Comparison of ENCODE assay signal across 37 cellular contexts in the genomic region with DNA sequence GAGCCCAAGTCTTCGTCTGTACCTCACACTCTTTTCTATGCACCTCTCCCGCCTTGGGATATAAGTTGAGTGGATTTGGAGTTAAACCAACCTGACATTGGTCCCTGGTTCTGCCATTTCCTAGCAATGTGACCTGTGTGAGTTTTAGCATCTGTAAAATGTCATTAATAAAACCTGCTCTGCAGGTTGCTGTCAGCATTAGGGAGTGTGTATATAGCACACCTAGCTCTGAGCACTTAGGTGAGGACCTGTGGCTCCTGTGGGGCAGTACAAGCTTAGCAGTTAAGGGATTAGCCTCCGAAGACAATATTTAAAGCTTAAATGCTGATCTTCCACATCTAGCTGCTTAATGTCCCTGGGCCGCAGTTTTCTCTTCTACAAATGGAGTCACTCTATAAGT.
"Had no signal": no experiment of that assay in that cellular context is flagged by ENCODE, and none has a peak within 500 bp of the region (broad histone marks: within the 10 kb centered on the region; RNA-seq: fewer than 3 reads in every experiment).

No MANE protein-coding gene starts in this region.

- H3K4me1 Mint-ChIP-seq: activated CD4-positive, alpha-beta T cell treated with anti-CD3 and anti-CD28 coated beads for 36 hours; activated CD4-positive, alpha-beta T cell treated with anti-CD3 and anti-CD28 coated beads, Interleukin-2, amount 10 ng/mL, durations not matched to agents 24 days and 14 days; activated CD8-positive, alpha-beta memory T cell treated with anti-CD3 and anti-CD28 coated beads, Interleukin-2, amount 10 ng/mL, durations not matched to agents 7 days and 5 days; activated naive CD4-positive, alpha-beta T cell treated with anti-CD3 and anti-CD28 coated beads, Interleukin-2, amount 50 U/mL, for 24 hours; activated naive CD8-positive, alpha-beta T cell treated with anti-CD3 and anti-CD28 coated beads for 36 hours; activated naive CD8-positive, alpha-beta T cell treated with anti-CD3 and anti-CD28 coated beads, Interleukin-2, amount 50 U/mL, for 24 hours; brain; central memory CD8-positive, alpha-beta T cell; endodermal cell; T-helper 17 cell had no signal

- H3K27me3 Mint-ChIP-seq: activated CD4-positive, alpha-beta memory T cell treated with anti-CD3 and anti-CD28 coated beads for 36 hours; activated CD4-positive, alpha-beta T cell treated with anti-CD3 and anti-CD28 coated beads for 36 hours; activated CD4-positive, alpha-beta T cell treated with anti-CD3 and anti-CD28 coated beads, Interleukin-2, amount 10 ng/mL, durations not matched to agents 24 days and 14 days; activated CD8-positive, alpha-beta memory T cell treated with anti-CD3 and anti-CD28 coated beads, Interleukin-2, amount 10 ng/mL, durations not matched to agents 7 days and 5 days; activated naive CD4-positive, alpha-beta T cell treated with anti-CD3 and anti-CD28 coated beads, Interleukin-2, amount 50 U/mL, for 24 hours; activated naive CD8-positive, alpha-beta T cell treated with anti-CD3 and anti-CD28 coated beads for 36 hours; activated naive CD8-positive, alpha-beta T cell treated with anti-CD3 and anti-CD28 coated beads, Interleukin-2, amount 50 U/mL, for 24 hours; central memory CD8-positive, alpha-beta T cell; dendritic cell treated with granulocyte-macrophage colony-stimulating factor and Interleukin-4, amounts not matched to agents 40 ng/mL and 50 ng/mL, for 4 days; T-helper 17 cell had no signal

- H3K27me3 ChIP-seq: breast epithelium, cardiac muscle cell, foreskin keratinocyte, heart right ventricle, hepatocyte had no signal

- H3K9me3 ChIP-seq: adrenal gland had no signal

- H3K4me1 ChIP-seq: adrenal gland, breast epithelium, foreskin keratinocyte, gastroesophageal sphincter, heart right ventricle had no signal

- H3K9me3 Mint-ChIP-seq: activated CD4-positive, alpha-beta T cell treated with anti-CD3 and anti-CD28 coated beads, Interleukin-2, amount 10 ng/mL, durations not matched to agents 24 days and 14 days; activated naive CD4-positive, alpha-beta T cell treated with anti-CD3 and anti-CD28 coated beads, Interleukin-2, amount 50 U/mL, for 24 hours; endodermal cell had no signal

- H3K4me3 ChIP-seq: adrenal gland, breast epithelium, cardiac muscle cell, coronary artery, dorsolateral prefrontal cortex, gastroesophageal sphincter, heart right ventricle, hepatocyte had no signal

- H3K27ac ChIP-seq: adrenal gland, breast epithelium, cardiac muscle cell, coronary artery, dorsolateral prefrontal cortex, foreskin keratinocyte, gastroesophageal sphincter, heart right ventricle, hepatocyte had no signal

- H3K36me3 ChIP-seq: adrenal gland, breast epithelium, cardiac muscle cell, gastroesophageal sphincter, heart right ventricle had no signal

- H3K27ac Mint-ChIP-seq: activated CD4-positive, alpha-beta memory T cell treated with anti-CD3 and anti-CD28 coated beads for 36 hours; activated CD4-positive, alpha-beta T cell treated with anti-CD3 and anti-CD28 coated beads for 36 hours; activated CD4-positive, alpha-beta T cell treated with anti-CD3 and anti-CD28 coated beads, Interleukin-2, amount 10 ng/mL, durations not matched to agents 24 days and 14 days; activated CD8-positive, alpha-beta memory T cell treated with anti-CD3 and anti-CD28 coated beads, Interleukin-2, amount 10 ng/mL, durations not matched to agents 7 days and 5 days; activated CD8-positive, alpha-beta T cell treated with anti-CD3 and anti-CD28 coated beads, Interleukin-2, amount 10 ng/mL, durations not matched to agents 7 days and 5 days; activated naive CD4-positive, alpha-beta T cell treated with anti-CD3 and anti-CD28 coated beads for 36 hours; activated naive CD4-positive, alpha-beta T cell treated with anti-CD3 and anti-CD28 coated beads, Interleukin-2, amount 50 U/mL, for 24 hours; activated naive CD8-positive, alpha-beta T cell treated with anti-CD3 and anti-CD28 coated beads for 36 hours; activated naive CD8-positive, alpha-beta T cell treated with anti-CD3 and anti-CD28 coated beads, Interleukin-2, amount 50 U/mL, for 24 hours; activated T-helper 1 cell treated with anti-CD3 and anti-CD28 coated beads, Interleukin-12 subunit alpha, Interleukin-12 subunit beta, Interleukin-2, Interleukin-4 antibody, amounts not matched to agents 30 ng/mL and 10 ng/mL and 1 ng/mL, durations not matched to agents 14 hours and 24 hours and 36 hours; activated T-helper 2 cell treated with anti-CD3 and anti-CD28 coated beads, Interferon-gamma antibody, Interleukin-2, Interleukin-4, amounts not matched to agents 10 μg/mL and 5 μg/mL and 100 μg/mL, durations not matched to agents 14 hours and 24 hours and 36 hours; brain; dendritic cell treated with granulocyte-macrophage colony-stimulating factor and Interleukin-4, amounts not matched to agents 40 ng/mL and 50 ng/mL, for 4 days; endodermal cell; T-helper 17 cell; T-helper 2 cell treated with Interferon-gamma antibody and Interleukin-4, amounts not matched to agents 5 μg/mL and 100 μg/mL, for 36 hours had no signal

- H3K36me3 Mint-ChIP-seq: activated CD4-positive, alpha-beta memory T cell treated with anti-CD3 and anti-CD28 coated beads for 36 hours; activated CD8-positive, alpha-beta memory T cell treated with anti-CD3 and anti-CD28 coated beads, Interleukin-2, amount 10 ng/mL, durations not matched to agents 7 days and 5 days; activated naive CD4-positive, alpha-beta T cell treated with anti-CD3 and anti-CD28 coated beads, Interleukin-2, amount 50 U/mL, for 24 hours; activated naive CD8-positive, alpha-beta T cell treated with anti-CD3 and anti-CD28 coated beads for 36 hours; brain had no signal

- DNase-seq: activated CD4-positive, alpha-beta memory T cell treated with anti-CD3 and anti-CD28 coated beads for 36 hours; activated CD4-positive, alpha-beta T cell treated with anti-CD3 and anti-CD28 coated beads for 36 hours; activated CD4-positive, alpha-beta T cell treated with anti-CD3 and anti-CD28 coated beads, Interleukin-2, amount 10 ng/mL, durations not matched to agents 24 days and 14 days; activated CD4-positive, CD25-positive, alpha-beta regulatory T cell; activated CD4-positive, CD25-positive, alpha-beta regulatory T cell treated with anti-CD3 and anti-CD28 coated beads, Interleukin-2, amount 50 U/mL, for 72 hours; activated CD8-positive, alpha-beta memory T cell treated with anti-CD3 and anti-CD28 coated beads, Interleukin-2, amount 10 ng/mL, durations not matched to agents 7 days and 5 days; activated CD8-positive, alpha-beta memory T cell treated with anti-CD3 and anti-CD28 coated beads, Interleukin-2, amount 50 U/mL, for 4 hours; activated CD8-positive, alpha-beta T cell treated with anti-CD3 and anti-CD28 coated beads, Interleukin-2, amount 10 ng/mL, durations not matched to agents 7 days and 5 days; activated effector memory CD4-positive, alpha-beta T cell treated with anti-CD3 and anti-CD28 coated beads, Interleukin-2, amount 50 U/mL, for 16 hours; activated naive CD4-positive, alpha-beta T cell treated with anti-CD3 and anti-CD28 coated beads for 36 hours; activated naive CD8-positive, alpha-beta T cell treated with anti-CD3 and anti-CD28 coated beads for 36 hours; activated naive CD8-positive, alpha-beta T cell treated with anti-CD3 and anti-CD28 coated beads, Interleukin-2, amount 50 U/mL, for 24 hours; activated T-cell treated with anti-CD3 and anti-CD28 coated beads, Interleukin-2, amount 50 U/mL, for 1 hour; activated T-cell treated with anti-CD3 and anti-CD28 coated beads, Interleukin-2, amount 50 U/mL, for 48 hours; adrenal gland; amygdala; aorta; dorsolateral prefrontal cortex; effector memory CD4-positive, alpha-beta T cell; endodermal cell; foreskin keratinocyte; heart right ventricle; T-helper 17 cell; T1000 had no signal

- ATAC-seq: activated CD4-positive, alpha-beta T cell treated with anti-CD3 and anti-CD28 coated beads for 36 hours; activated CD8-positive, alpha-beta memory T cell treated with anti-CD3 and anti-CD28 coated beads, Interleukin-2, amount 10 ng/mL, durations not matched to agents 7 days and 5 days; activated CD8-positive, alpha-beta T cell treated with anti-CD3 and anti-CD28 coated beads, Interleukin-2, amount 10 ng/mL, durations not matched to agents 7 days and 5 days; activated naive CD8-positive, alpha-beta T cell treated with anti-CD3 and anti-CD28 coated beads, Interleukin-2, amount 50 U/mL, for 24 hours; esophagus mucosa; foreskin keratinocyte; gastroesophageal sphincter; heart right ventricle; T-helper 17 cell had no signal

- H3K4me3 Mint-ChIP-seq: activated CD4-positive, alpha-beta memory T cell treated with anti-CD3 and anti-CD28 coated beads for 36 hours; activated CD4-positive, alpha-beta T cell treated with anti-CD3 and anti-CD28 coated beads for 36 hours; activated CD4-positive, alpha-beta T cell treated with anti-CD3 and anti-CD28 coated beads, Interleukin-2, amount 10 ng/mL, durations not matched to agents 24 days and 14 days; activated CD8-positive, alpha-beta memory T cell treated with anti-CD3 and anti-CD28 coated beads, Interleukin-2, amount 10 ng/mL, durations not matched to agents 7 days and 5 days; activated CD8-positive, alpha-beta T cell treated with anti-CD3 and anti-CD28 coated beads, Interleukin-2, amount 10 ng/mL, durations not matched to agents 7 days and 5 days; activated naive CD4-positive, alpha-beta T cell treated with anti-CD3 and anti-CD28 coated beads for 36 hours; activated naive CD4-positive, alpha-beta T cell treated with anti-CD3 and anti-CD28 coated beads, Interleukin-2, amount 50 U/mL, for 24 hours; activated naive CD8-positive, alpha-beta T cell treated with anti-CD3 and anti-CD28 coated beads for 36 hours; activated naive CD8-positive, alpha-beta T cell treated with anti-CD3 and anti-CD28 coated beads, Interleukin-2, amount 50 U/mL, for 24 hours; activated T-helper 1 cell treated with anti-CD3 and anti-CD28 coated beads, Interleukin-12 subunit alpha, Interleukin-12 subunit beta, Interleukin-2, Interleukin-4 antibody, amounts not matched to agents 30 ng/mL and 10 ng/mL and 1 ng/mL, durations not matched to agents 14 hours and 24 hours and 36 hours; brain; central memory CD8-positive, alpha-beta T cell; dendritic cell treated with granulocyte-macrophage colony-stimulating factor and Interleukin-4, amounts not matched to agents 40 ng/mL and 50 ng/mL, for 4 days; endodermal cell; T-helper 17 cell; T-helper 2 cell treated with Interferon-gamma antibody and Interleukin-4, amounts not matched to agents 5 μg/mL and 100 μg/mL, for 36 hours had no signal
